Comparison of ENCODE assay signal across 17 cellular contexts in the genomic region with DNA sequence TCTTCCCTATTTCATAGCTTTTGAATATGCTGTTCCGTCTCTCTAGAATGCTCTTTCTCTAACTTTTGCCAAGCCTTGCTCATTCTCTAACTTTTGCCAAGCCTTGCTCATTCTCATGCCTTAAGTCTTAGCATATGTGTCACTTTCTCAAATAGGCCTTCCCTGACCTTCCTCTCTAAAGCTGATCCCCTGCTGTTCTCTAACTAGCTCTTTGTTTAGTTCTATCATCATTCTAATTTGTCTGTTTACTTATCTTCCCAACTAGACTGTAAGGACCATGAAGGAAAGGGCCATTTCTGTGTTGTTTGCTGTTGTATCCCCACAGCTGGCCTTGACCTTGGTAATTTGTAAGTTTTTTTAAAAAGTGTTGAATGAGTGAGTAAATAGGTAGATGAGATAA.
A peak's percentile ranks its signal among the peaks of the same experiment; 100 is the strongest.
DNase-seq lines count a peak whose midpoint lies in the region; ATAC-seq, FAIRE-seq and TF ChIP-seq lines count a peak whose summit lies in the region.
"Had no signal": no experiment of that assay in that cellular context is flagged by ENCODE, and none has a peak within 500 bp of the region (broad histone marks: within the 10 kb centered on the region; RNA-seq: fewer than 3 reads in every experiment).

No MANE protein-coding gene starts in this region.

- TF ChIP-seq CTCF in H1 (IDR thresholded peaks at IDR 0.05; ENCODE audit: control extremely low read depth in 1 of 3, insufficient read depth in 1 of 3, low read depth in 1 of 3, low read length in 3 of 3), result no peak
- no peak for TF ChIP-seq CTCF in lower lobe of right lung (IDR thresholded peaks at IDR 0.05)
- no peak for TF ChIP-seq CTCF in thyroid gland (IDR thresholded peaks at IDR 0.05)
- no peak for TF ChIP-seq CTCF in colonic mucosa (IDR thresholded peaks at IDR 0.05)

- no peak overlapping the region; a peak in 1 of 4 replicates for H3K4me2 ChIP-seq in H1 (ENCODE audit: insufficient read depth in 1 of 2, low read depth in 2 of 2, low read length in 2 of 2)

- no peaks in the 10 kb centered on the region for H3K23me2 ChIP-seq in H1 (ENCODE audit: low read depth, low read length)

- H4K91ac ChIP-seq in H1 (replicated peaks; ENCODE audit: insufficient read length, low read length), result no peak overlapping the region

- no peak overlapping the region for H2BK12ac ChIP-seq in H1 (ENCODE audit: low read depth, low read length)

- H4K20me1 ChIP-seq in H1 (replicated peaks in 1 of 2; ENCODE audit: control insufficient read depth in 1 of 2, insufficient read depth in 2 of 2, low read length in 2 of 2), result peaks cover 0 to 2% of the 10 kb centered on the region in 2 experiments

- H2BK15ac ChIP-seq in H1 (ENCODE audit: low read length), result no peak overlapping the region

- POLR2A ChIA-PET in H1 (lab: Charles Lee; ENCODE audit: partially characterized antibody), result interaction anchor here (1.2 to 1.9 kb wide), 2 partner anchors 17 to 81 kb away, joined by 3 to 4 read pairs; no protein-coding TSS in a partner anchor

- H3K4me1 ChIP-seq in H1 (replicated peaks in 1 of 4; ENCODE audit: control insufficient read depth in 3 of 4, insufficient read depth in 4 of 4, low read length in 3 of 4) (no peaks in the 10 kb centered on the region; a peak in 1 of 7 replicates), lower lobe of right lung (no peaks in the 10 kb centered on the region), thyroid gland (peaks cover 0 to 14% of the 10 kb centered on the region in 2 donors), colonic mucosa (no peaks in the 10 kb centered on the region)

- DNase-seq in H7 (peak; percentile 31), H1 (ENCODE audit: low read depth in 1 of 2, low spot score in 2 of 2) (no peak), lower lobe of right lung (no peak), thyroid gland (no peak), HCEC 1CT (no peak), colonic mucosa (no peak), HTR-8/SVneo (ENCODE audit: insufficient read length, low spot score) (no peak)
- DNase-seq: CD4-positive, alpha-beta memory T cell; DMS79 treated with DMSO at 0.1 percent for 48 hours; HFFc6; MG63; NCI-H1105 treated with DMSO at 0.1 percent for 48 hours; NCI-H1930; NCI-H510A; NK-92 treated with Interleukin-12 subunit alpha and Interleukin-12 subunit beta, amount 100 ng/mL, for 24 hours had no signal

- H3K36me3 ChIP-seq in H7 (replicated peaks; ENCODE audit: control insufficient read depth, insufficient read depth, low read length), result no peaks in the 10 kb centered on the region
- H3K36me3 ChIP-seq in H1 (ENCODE audit: control insufficient read depth in 2 of 4, insufficient read depth in 4 of 4, low read length in 3 of 4), result no peaks in the 10 kb centered on the region; a peak in 1 of 8 replicates
- no peaks in the 10 kb centered on the region for H3K36me3 ChIP-seq in lower lobe of right lung
- no peaks in the 10 kb centered on the region for H3K36me3 ChIP-seq in thyroid gland
- no peaks in the 10 kb centered on the region for H3K36me3 ChIP-seq in colonic mucosa
- H3K36me3 ChIP-seq: MG63 had no signal

- H3K14ac ChIP-seq in H1 (ENCODE audit: insufficient read length), result no peak overlapping the region

- no peak overlapping the region for H3K18ac ChIP-seq in H1 (ENCODE audit: extremely low read depth, low read length)

- TF ChIP-seq POLR2A in H1 (IDR thresholded peaks at IDR 0.05; ENCODE audit: control extremely low read depth in 1 of 2, low read depth in 2 of 2, low read length in 2 of 2) (no peak), thyroid gland (IDR thresholded peaks at IDR 0.05) (no peak)

- H3K79me1 ChIP-seq in H1 (ENCODE audit: low read depth, low read length), result no peaks in the 10 kb centered on the region

- ATAC-seq in lower lobe of right lung, result no peak

- H2BK120ac ChIP-seq in H1 (replicated peaks; ENCODE audit: low read depth, low read length), result no peak overlapping the region

- H3K79me2 ChIP-seq in H1 (ENCODE audit: control insufficient read depth in 1 of 2, insufficient read depth in 2 of 2, low read length in 2 of 2), result no peaks in the 10 kb centered on the region

- H2BK20ac ChIP-seq in H1 (ENCODE audit: low read length), result no peak overlapping the region

- no peak overlapping the region for H4K5ac ChIP-seq in H1 (ENCODE audit: insufficient read length, low read depth, low read length)

- intact Hi-C loops in lower lobe of right lung (cut with DNase I) (no loop called here), thyroid gland (cut with DNase I) (no loop called here), colonic mucosa (cut with DNase I) (no loop called here)

- 43% methylated on average over 1 of the region's 1 CpG; no CpG with 5 or more reads in 1 of the 2 experiments for WGBS in H1 (ENCODE audit: extremely low coverage in 1 of 2, insufficient coverage in 1 of 2, insufficient read length in 1 of 2, insufficient replicate concordance in 2 of 2, low coverage in 1 of 2, low lambda C conversion rate in 2 of 2, missing lambda C conversion rate in 1 of 2), 2 experiments
- 72 to 75% methylated on average over 1 of the region's 1 CpG for WGBS in thyroid gland, 2 donors

- no peak overlapping the region for H3K4me3 ChIP-seq in H7 (ENCODE audit: insufficient read depth, low read depth, low read length)
- H3K4me3 ChIP-seq in H1 (ENCODE audit: extremely low read depth in 1 of 4, insufficient read depth in 2 of 4, low read depth in 3 of 4, low read length in 4 of 4), result no peak overlapping the region
- no peak overlapping the region for H3K4me3 ChIP-seq in lower lobe of right lung
- H3K4me3 ChIP-seq in thyroid gland (replicated peaks in 1 of 3), result no peak overlapping the region
- H3K4me3 ChIP-seq in colonic mucosa, result no peak overlapping the region
- H3K4me3 ChIP-seq: MG63 had no signal

- no peak overlapping the region for H2BK5ac ChIP-seq in H1 (ENCODE audit: low read depth, low read length)

- H3K4ac ChIP-seq in H1 (replicated peaks; ENCODE audit: insufficient read length, low read depth, low read length), result no peak overlapping the region

- H3K27ac ChIP-seq in H1 (ENCODE audit: low read depth, low read length) (no peak overlapping the region), lower lobe of right lung (peak overlapping the region; percentile 31), thyroid gland (peak overlapping the region; percentile 26 to 52 (median 37)), colonic mucosa (no peak overlapping the region)

- CTCF ChIA-PET in H1 (lab: Charles Lee; ENCODE audit: partially characterized antibody), result interaction anchor here (0.7 to 1.4 kb wide), 4 partner anchors 13 to 263 kb away, joined by 3 to 4 read pairs (median 3); no protein-coding TSS in a partner anchor

- FAIRE-seq in H1 (lab: Jason Lieb, UNC) (peak; percentile 71), HTR-8/SVneo (lab: Jason Lieb, UNC) (no peak)
- FAIRE-seq: G401.6, GM12891 had no signal

- H2AK5ac ChIP-seq in H1 (ENCODE audit: low read depth, low read length), result no peak overlapping the region

- no peak for TF ChIP-seq EP300 in H1 (IDR thresholded peaks at IDR 0.05; ENCODE audit: borderline replicate concordance in 1 of 2, low read depth in 2 of 2, low read length in 2 of 2)

- H3K9ac ChIP-seq in H1 (replicated peaks in 1 of 4; ENCODE audit: extremely low read depth in 1 of 4, low read depth in 3 of 4, low read length in 3 of 4) (no peak overlapping the region), colonic mucosa (ENCODE audit: low read depth in 2 of 2, low read length in 2 of 2) (no peak overlapping the region)

- no peak overlapping the region for H4K8ac ChIP-seq in H1 (ENCODE audit: extremely low read depth, insufficient read depth, low read length)

- no peak overlapping the region for H3K23ac ChIP-seq in H1 (ENCODE audit: insufficient read length)

- H3K27me3 ChIP-seq in H7 (ENCODE audit: control insufficient read depth, insufficient read depth, low read length) (peaks cover 60% of the 10 kb centered on the region), H1 (replicated peaks in 1 of 4; ENCODE audit: control insufficient read depth in 3 of 4, extremely low read depth in 1 of 4, insufficient read depth in 3 of 4, low read length in 3 of 4) (peaks cover 8 to 48% (median 37%) of the 10 kb centered on the region in 4 experiments), lower lobe of right lung (ENCODE audit: low read depth) (no peaks in the 10 kb centered on the region), thyroid gland (no peaks in the 10 kb centered on the region), colonic mucosa (no peaks in the 10 kb centered on the region)
- H3K27me3 ChIP-seq: MG63 had no signal

- no peak overlapping the region for H3K56ac ChIP-seq in H1 (replicated peaks; ENCODE audit: insufficient read length, low read depth, low read length)

- no peak for TF ChIP-seq RAD21 in H1 (IDR thresholded peaks at IDR 0.05 in 1 of 2, conservative IDR thresholded peaks at IDR 0.05 in 1 of 2; ENCODE audit: low read depth in 2 of 2, low read length in 2 of 2)

- no peak overlapping the region for H2AFZ ChIP-seq in H1 (ENCODE audit: low read length)

- H3K9me3 ChIP-seq in H1 (ENCODE audit: insufficient read depth in 2 of 2, low read depth in 1 of 2, low read length in 1 of 2), result peaks cover 0 to 3% of the 10 kb centered on the region in 2 experiments; a peak in 2 of 4 replicates
- H3K9me3 ChIP-seq in lower lobe of right lung, result no peaks in the 10 kb centered on the region
- no peaks in the 10 kb centered on the region for H3K9me3 ChIP-seq in thyroid gland
- no peaks in the 10 kb centered on the region for H3K9me3 ChIP-seq in colonic mucosa

TF ChIP-seq in H1, 55 proteins besides CTCF, POLR2A, EP300 and RAD21:
- no peak for TF ChIP-seq SRF (IDR thresholded peaks at IDR 0.05; ENCODE audit: low read depth, low read length)
- TF ChIP-seq USF2 (IDR thresholded peaks at IDR 0.05; ENCODE audit: low read length), result no peak
- TF ChIP-seq SUZ12 (IDR thresholded peaks at IDR 0.05; ENCODE audit: low read length), result no peak
- TF ChIP-seq BCL11A (IDR thresholded peaks at IDR 0.05; ENCODE audit: low read depth in 2 of 2, low read length in 2 of 2), result no peak

Comparison
In these comparisons a context has a peak if more than half of its experiments do, and no peak if none do; other contexts are left out.
1. H3K27ac ChIP-seq: peak in lower lobe of right lung (single experiment) and thyroid gland (3 of 3); none in H1 (single experiment) and colonic mucosa (single experiment).